Comparison of ENCODE assay signal across 9 cellular contexts in genomic region chr17:50949128-50950001, GRCh38.
A peak's percentile ranks its signal among the peaks of the same experiment; 100 is the strongest.
DNase-seq lines count a peak whose midpoint lies in the region; ATAC-seq and TF ChIP-seq lines count a peak whose summit lies in the region.
"Had no signal": no experiment of that assay in that cellular context is flagged by ENCODE, and none has a peak within 500 bp of the region (broad histone marks: within the 10 kb centered on the region; RNA-seq: fewer than 3 reads in every experiment).

No MANE protein-coding gene starts in this region.

- no peaks in the 10 kb centered on the region for H3K27me3 ChIP-seq in endocrine pancreas (ENCODE audit: control insufficient read depth, insufficient read depth, low read length)

- H3K4me3 Mint-ChIP-seq in stimulated activated naive CD8-positive, alpha-beta T cell treated with anti-CD3 and anti-CD28 coated beads, Interleukin-15, amount 100 ng/mL, for 72 hours, result no peak overlapping the region
- H3K4me3 Mint-ChIP-seq in neural crest cell, result peak overlapping the region; percentile 19

- DNase-seq in stimulated activated naive CD8-positive, alpha-beta T cell treated with anti-CD3 and anti-CD28 coated beads, Interleukin-15, amount 100 ng/mL, for 72 hours, result peak in 1 of 2 donors; percentile 10
- DNase-seq in stimulated activated naive CD8-positive, alpha-beta T cell treated with anti-CD3 and anti-CD28 coated beads, Interleukin-15, Interleukin-2, amounts not matched to agents 100 U/mL and 50 U/mL, for 24 hours, result no peak
- DNase-seq in neural crest cell (ENCODE audit: low read depth, low spot score) (no peak), occipital lobe (lab: John Stamatoyannopoulos, UW) (no peak)
- no peak for DNase-seq in activated effector memory CD4-positive, alpha-beta T cell treated with Interleukin-2 at 50 U/mL for 16 hours
- DNase-seq: SIG-M5 had no signal

- no peak for ATAC-seq in stimulated activated naive CD8-positive, alpha-beta T cell treated with anti-CD3 and anti-CD28 coated beads, Interleukin-15, amount 100 ng/mL, for 72 hours
- no peak for ATAC-seq in stimulated activated naive CD8-positive, alpha-beta T cell treated with anti-CD3 and anti-CD28 coated beads, Interleukin-15, Interleukin-2, amounts not matched to agents 100 U/mL and 50 U/mL, for 24 hours
- ATAC-seq in HG02852 (IDR thresholded peaks at IDR 0.05; ENCODE audit: unreplicated experiment) (no peak), HG03571 (IDR thresholded peaks at IDR 0.05; ENCODE audit: unreplicated experiment) (no peak)

- H3K9me3 Mint-ChIP-seq in stimulated activated naive CD8-positive, alpha-beta T cell treated with anti-CD3 and anti-CD28 coated beads, Interleukin-15, amount 100 ng/mL, for 72 hours, result no peaks in the 10 kb centered on the region
- no peaks in the 10 kb centered on the region for H3K9me3 Mint-ChIP-seq in neural crest cell

- H3K27ac Mint-ChIP-seq in stimulated activated naive CD8-positive, alpha-beta T cell treated with anti-CD3 and anti-CD28 coated beads, Interleukin-15, amount 100 ng/mL, for 72 hours, result peak overlapping the region; percentile 61 to 83
- peak overlapping the region; percentile 50 for H3K27ac Mint-ChIP-seq in neural crest cell (ENCODE audit: unreplicated experiment)

- peaks cover 50% of the 10 kb centered on the region for H3K4me1 Mint-ChIP-seq in stimulated activated naive CD8-positive, alpha-beta T cell treated with anti-CD3 and anti-CD28 coated beads, Interleukin-15, amount 100 ng/mL, for 72 hours
- H3K4me1 Mint-ChIP-seq in neural crest cell, result peaks cover 52% of the 10 kb centered on the region

- no peak for TF ChIP-seq CTCF in neural crest cell (conservative IDR thresholded peaks at IDR 0.05)

- H3K36me3 Mint-ChIP-seq in neural crest cell (ENCODE audit: low read depth), result no peaks in the 10 kb centered on the region

- no peaks in the 10 kb centered on the region for H3K9me3 ChIP-seq in endocrine pancreas (ENCODE audit: control insufficient read depth, low read length)

- peak overlapping the region; percentile 56 for H3K9ac ChIP-seq in endocrine pancreas (ENCODE audit: control insufficient read depth, insufficient read depth, low read length)

- H3K36me3 ChIP-seq in endocrine pancreas (ENCODE audit: control insufficient read depth, insufficient read depth, low read length), result no peaks in the 10 kb centered on the region

- H3K4me3 ChIP-seq in endocrine pancreas (ENCODE audit: control insufficient read depth, insufficient read depth, low read length), result no peak overlapping the region

- H3K4me1 ChIP-seq in endocrine pancreas (ENCODE audit: control insufficient read depth, insufficient read depth, low read length), result no peaks in the 10 kb centered on the region

- H3K27me3 Mint-ChIP-seq in stimulated activated naive CD8-positive, alpha-beta T cell treated with anti-CD3 and anti-CD28 coated beads, Interleukin-15, amount 100 ng/mL, for 72 hours, result peaks cover 13% of the 10 kb centered on the region
- H3K27me3 Mint-ChIP-seq in neural crest cell (ENCODE audit: low read depth), result no peaks in the 10 kb centered on the region
